ENCODE assay signal across 17 cellular contexts in genomic region chr2:7841751-7842150, GRCh38.
DNase-seq lines count a peak whose midpoint lies in the region; ATAC-seq and TF ChIP-seq lines count a peak whose summit lies in the region.
"Had no signal": no experiment of that assay in that cellular context is flagged by ENCODE, and none has a peak within 500 bp of the region (broad histone marks: within the 10 kb centered on the region; RNA-seq: fewer than 3 reads in every experiment).

No MANE protein-coding gene starts in this region.

- H3K36me3 ChIP-seq in GM23248 (ENCODE audit: low read depth), result no peaks in the 10 kb centered on the region
- H3K36me3 ChIP-seq in mesenchymal stem cell (ENCODE audit: control insufficient read depth in 1 of 2, insufficient read depth in 2 of 2, low read depth in 1 of 2, low read length in 2 of 2), result no peaks in the 10 kb centered on the region

- no peak overlapping the region for H3K4me3 ChIP-seq in AG10803 (ENCODE audit: low read length)
- H3K4me3 ChIP-seq in GM23248, result no peak overlapping the region
- no peak overlapping the region for H3K4me3 ChIP-seq in mesenchymal stem cell (ENCODE audit: insufficient read depth in 1 of 2, low read depth in 1 of 2, low read length in 2 of 2)

- no peak overlapping the region for H3K23ac ChIP-seq in mesenchymal stem cell (ENCODE audit: low read length in 2 of 2)

- TF ChIP-seq CTCF in AG10803 (conservative IDR thresholded peaks at IDR 0.05; ENCODE audit: low read length), result 0 out of 2 replicates have a peak, but pooled peaks have one; percentile 5

- no peak overlapping the region for H4K8ac ChIP-seq in mesenchymal stem cell (ENCODE audit: low read length)

- no peaks in the 10 kb centered on the region for H4K20me1 ChIP-seq in GM23248 (ENCODE audit: insufficient read depth)

- 73 to 90% methylated on average over 2 of the region's 2 CpGs for WGBS in GM23248 (ENCODE audit: low coverage in 1 of 2, low lambda C conversion rate in 2 of 2, missing lambda C conversion rate in 2 of 2), 2 experiments
- WGBS in mesenchymal stem cell, result 61% methylated on average over 2 of the region's 2 CpGs

- DNase-seq in AG10803 (ENCODE audit: low read depth) (no peak), GM23248 (peak; percentile 40), mesenchymal stem cell (peak; percentile 21), HuH-7 (ENCODE audit: low spot score) (no peak)
- DNase-seq in activated T-helper 1 cell treated with anti-CD3 and anti-CD28 coated beads, Interleukin-12 subunit alpha, Interleukin-12 subunit beta, Interleukin-2, Interleukin-4 antibody, amounts not matched to agents 30 ng/mL and 10 ng/mL and 1 ng/mL, durations not matched to agents 14 hours and 24 hours and 36 hours (ENCODE audit: low spot score), result no peak
- DNase-seq in stimulated activated CD4-positive, alpha-beta T cell treated with anti-CD3 and anti-CD28 coated beads, Interleukin-12 subunit alpha, Interleukin-12 subunit beta, amount 100 ng/mL, for 4 hours, result no peak
- DNase-seq: AML-193; CD4-positive, alpha-beta T cell; DMS79; GDM1; GOT3; NCI-H1092 treated with DMSO at 0.1 percent for 48 hours; NCI-H1694; NCI-H446 had no signal

- H3K79me2 ChIP-seq in GM23248 (ENCODE audit: insufficient read depth), result no peaks in the 10 kb centered on the region

- peaks cover 4% of the 10 kb centered on the region for H3K36me3 Mint-ChIP-seq in activated T-helper 1 cell treated with anti-CD3 and anti-CD28 coated beads, Interleukin-12 subunit alpha, Interleukin-12 subunit beta, Interleukin-2, Interleukin-4 antibody, amounts not matched to agents 30 ng/mL and 10 ng/mL and 1 ng/mL, durations not matched to agents 14 hours and 24 hours and 36 hours (ENCODE audit: low read depth)

- H2BK5ac ChIP-seq in mesenchymal stem cell (ENCODE audit: low read depth, low read length, poor library complexity, severe bottlenecking), result no peak overlapping the region

- H3K9me3 ChIP-seq in GM23248 (ENCODE audit: low read depth) (no peaks in the 10 kb centered on the region), mesenchymal stem cell (ENCODE audit: control insufficient read depth, low read length) (peaks cover 4% of the 10 kb centered on the region)

- H3K9ac ChIP-seq in GM23248 (no peak overlapping the region), mesenchymal stem cell (ENCODE audit: low read length) (no peak overlapping the region)
- H3K9ac ChIP-seq: KMS-11 had no signal

- no peak overlapping the region for H2BK15ac ChIP-seq in mesenchymal stem cell (ENCODE audit: low read depth, poor library complexity, severe bottlenecking)

- H3K14ac ChIP-seq in mesenchymal stem cell (ENCODE audit: low read length in 2 of 2), result no peak overlapping the region

- H3K79me1 ChIP-seq in mesenchymal stem cell (replicated peaks; ENCODE audit: low read length, poor library complexity, severe bottlenecking), result no peaks in the 10 kb centered on the region

- H3K4me1 ChIP-seq in GM23248 (ENCODE audit: insufficient read depth) (peaks cover 32% of the 10 kb centered on the region), mesenchymal stem cell (ENCODE audit: control insufficient read depth, insufficient read depth, low read depth, low read length) (peaks cover 3% of the 10 kb centered on the region)

- H3K18ac ChIP-seq in mesenchymal stem cell (ENCODE audit: low read depth in 1 of 2, low read length in 2 of 2), result no peak overlapping the region

- H3K27ac Mint-ChIP-seq in activated T-helper 1 cell treated with anti-CD3 and anti-CD28 coated beads, Interleukin-12 subunit alpha, Interleukin-12 subunit beta, Interleukin-2, Interleukin-4 antibody, amounts not matched to agents 30 ng/mL and 10 ng/mL and 1 ng/mL, durations not matched to agents 14 hours and 24 hours and 36 hours, result peak overlapping the region; percentile 44
- H3K27ac Mint-ChIP-seq: CD4-positive, alpha-beta T cell had no signal

- no peak overlapping the region for H2BK12ac ChIP-seq in mesenchymal stem cell (ENCODE audit: low read length in 2 of 2)

- no peak overlapping the region for H3K27ac ChIP-seq in GM23248
- H3K27ac ChIP-seq in mesenchymal stem cell (ENCODE audit: low read length, poor library complexity, severe bottlenecking), result no peak overlapping the region
- H3K27ac ChIP-seq: KMS-11 had no signal

- H3K27me3 Mint-ChIP-seq in activated T-helper 1 cell treated with anti-CD3 and anti-CD28 coated beads, Interleukin-12 subunit alpha, Interleukin-12 subunit beta, Interleukin-2, Interleukin-4 antibody, amounts not matched to agents 30 ng/mL and 10 ng/mL and 1 ng/mL, durations not matched to agents 14 hours and 24 hours and 36 hours (ENCODE audit: insufficient read depth), result no peaks in the 10 kb centered on the region
- H3K27me3 Mint-ChIP-seq: CD4-positive, alpha-beta T cell had no signal

- in situ Hi-C loops in GM23248 (cut with MboI), result loop anchor here (25.0 kb wide), 1 partner anchor 846 kb away; the partner anchor contains the start of gene ID2

- no peak overlapping the region for H2BK120ac ChIP-seq in mesenchymal stem cell (ENCODE audit: low read depth, low read length)

- H2AK5ac ChIP-seq in mesenchymal stem cell (ENCODE audit: low read length, severe bottlenecking), result no peak overlapping the region

- peaks cover 3% of the 10 kb centered on the region for H3K9me3 Mint-ChIP-seq in activated T-helper 1 cell treated with anti-CD3 and anti-CD28 coated beads, Interleukin-12 subunit alpha, Interleukin-12 subunit beta, Interleukin-2, Interleukin-4 antibody, amounts not matched to agents 30 ng/mL and 10 ng/mL and 1 ng/mL, durations not matched to agents 14 hours and 24 hours and 36 hours
- H3K9me3 Mint-ChIP-seq: CD4-positive, alpha-beta T cell had no signal

- H4K91ac ChIP-seq in mesenchymal stem cell (ENCODE audit: low read length), result no peak overlapping the region

- H3K27me3 ChIP-seq in GM23248 (replicated peaks; ENCODE audit: insufficient read depth) (no peaks in the 10 kb centered on the region), mesenchymal stem cell (ENCODE audit: control insufficient read depth in 1 of 2, insufficient read depth in 1 of 2, low read length in 2 of 2) (no peaks in the 10 kb centered on the region)

- H3K4me3 Mint-ChIP-seq in activated T-helper 1 cell treated with anti-CD3 and anti-CD28 coated beads, Interleukin-12 subunit alpha, Interleukin-12 subunit beta, Interleukin-2, Interleukin-4 antibody, amounts not matched to agents 30 ng/mL and 10 ng/mL and 1 ng/mL, durations not matched to agents 14 hours and 24 hours and 36 hours, result no peak overlapping the region
- H3K4me3 Mint-ChIP-seq: CD4-positive, alpha-beta T cell had no signal

- no peaks in the 10 kb centered on the region; the same call in 1 of the 2 replicates for H3K9me2 ChIP-seq in GM23248 (ENCODE audit: insufficient read depth)

- H2AFZ ChIP-seq in GM23248 (no peak overlapping the region), mesenchymal stem cell (ENCODE audit: low read depth, low read length) (no peak overlapping the region)

- peaks cover 13% of the 10 kb centered on the region for H3F3A ChIP-seq in GM23248 (ENCODE audit: insufficient read depth)

- H3K4me1 Mint-ChIP-seq in activated T-helper 1 cell treated with anti-CD3 and anti-CD28 coated beads, Interleukin-12 subunit alpha, Interleukin-12 subunit beta, Interleukin-2, Interleukin-4 antibody, amounts not matched to agents 30 ng/mL and 10 ng/mL and 1 ng/mL, durations not matched to agents 14 hours and 24 hours and 36 hours (ENCODE audit: low read depth), result peaks cover 33% of the 10 kb centered on the region

- no peak for ATAC-seq in HG02981 (IDR thresholded peaks at IDR 0.05; ENCODE audit: unreplicated experiment)
- ATAC-seq: Right ventricle myocardium inferior had no signal

- H3K4me2 ChIP-seq in GM23248 (ENCODE audit: unreplicated experiment) (no peak overlapping the region), mesenchymal stem cell (ENCODE audit: low read length, poor library complexity, severe bottlenecking) (no peak overlapping the region)
- H3K4me2 ChIP-seq: KMS-11 had no signal

- intact Hi-C loops in activated T-helper 1 cell treated with anti-CD3 and anti-CD28 coated beads, Interleukin-12 subunit alpha, Interleukin-12 subunit beta, Interleukin-2, Interleukin-4 antibody, amounts not matched to agents 30 ng/mL and 10 ng/mL and 1 ng/mL, durations not matched to agents 14 hours and 24 hours and 36 hours (cut with micrococcal nuclease), result no loop called here

- no peak overlapping the region for H3K4ac ChIP-seq in mesenchymal stem cell (ENCODE audit: low read depth in 1 of 2, low read length in 2 of 2)

Comparison
In these comparisons a context has a peak if more than half of its experiments do, and no peak if none do; other contexts are left out.
1. DNase-seq: peak in GM23248 (single experiment) and mesenchymal stem cell (single experiment); none in AG10803 (single experiment), activated T-helper 1 cell treated with anti-CD3 and anti-CD28 coated beads, Interleukin-12 subunit alpha, Interleukin-12 subunit beta, Interleukin-2, Interleukin-4 antibody, amounts not matched to agents 30 ng/mL and 10 ng/mL and 1 ng/mL, durations not matched to agents 14 hours and 24 hours and 36 hours (single experiment), stimulated activated CD4-positive, alpha-beta T cell treated with anti-CD3 and anti-CD28 coated beads, Interleukin-12 subunit alpha, Interleukin-12 subunit beta, amount 100 ng/mL, for 4 hours (single experiment) and HuH-7 (single experiment).